ENCODE assay signal across 8 cellular contexts in genomic region chr6:19804362-19805145, GRCh38. TPM values are rescaled to one million over a fixed set of nuclear protein-coding genes. Genes with fewer than 3 reads are reported as not detected.
DNase-seq lines count a peak whose midpoint lies in the region; ATAC-seq and TF ChIP-seq lines count a peak whose summit lies in the region.

No MANE protein-coding gene starts in this region.

- CTCF ChIA-PET in activated CD8-positive, alpha-beta T cell treated with anti-CD3 and anti-CD28 coated beads for 36 hours (lab: Charles Lee): no interaction called here

- intact Hi-C loops in activated CD8-positive, alpha-beta T cell treated with anti-CD3 and anti-CD28 coated beads for 36 hours (cut with micrococcal nuclease): no loop called here

- H3K9me3 Mint-ChIP-seq in activated CD8-positive, alpha-beta T cell treated with anti-CD3 and anti-CD28 coated beads for 36 hours: no peaks in the 10 kb centered on the region
- H3K9me3 Mint-ChIP-seq in memory B cell: peaks cover 2% of the 10 kb centered on the region

- peak overlapping the region; percentile 59 for H3K4me3 Mint-ChIP-seq in activated CD8-positive, alpha-beta T cell treated with anti-CD3 and anti-CD28 coated beads for 36 hours
- peak overlapping the region; percentile 63 for H3K4me3 Mint-ChIP-seq in memory B cell

- peaks cover 34% of the 10 kb centered on the region for H3K27me3 Mint-ChIP-seq in activated CD8-positive, alpha-beta T cell treated with anti-CD3 and anti-CD28 coated beads for 36 hours
- no peaks in the 10 kb centered on the region for H3K27me3 Mint-ChIP-seq in memory B cell

- H3K36me3 Mint-ChIP-seq in activated CD8-positive, alpha-beta T cell treated with anti-CD3 and anti-CD28 coated beads for 36 hours (ENCODE audit: low read depth): no peaks in the 10 kb centered on the region
- H3K36me3 Mint-ChIP-seq in memory B cell: no peaks in the 10 kb centered on the region

- DNase-seq in AG20443 (ENCODE audit: low spot score) (peak; percentile 97), NCI-H345 (lab: John Stamatoyannopoulos, UW) (peak; percentile 95), epidermal melanocyte (ENCODE audit: insufficient read length, low spot score) (peak; percentile 21), memory B cell (ENCODE audit: low spot score in 2 of 2) (no peak)
- DNase-seq in activated CD8-positive, alpha-beta T cell treated with anti-CD3 and anti-CD28 coated beads for 36 hours: peak; percentile 84
- DNase-seq in stimulated activated CD8-positive, alpha-beta memory T cell treated with anti-CD3 and anti-CD28 coated beads, Interleukin-12 subunit alpha, Interleukin-12 subunit beta, amount 100 ng/mL, for 24 hours (ENCODE audit: extremely low read depth): peak; percentile 15

- peak; percentile 95 for ATAC-seq in GM19043 (IDR thresholded peaks at IDR 0.05; ENCODE audit: low read depth, unreplicated experiment)
- peak; percentile 96 for ATAC-seq in HG03280 (IDR thresholded peaks at IDR 0.05; ENCODE audit: unreplicated experiment)
- ATAC-seq in activated CD8-positive, alpha-beta T cell treated with anti-CD3 and anti-CD28 coated beads for 36 hours: peak; percentile 99
- ATAC-seq in memory B cell (ENCODE audit: low read depth): no peak

- H3K4me1 Mint-ChIP-seq in activated CD8-positive, alpha-beta T cell treated with anti-CD3 and anti-CD28 coated beads for 36 hours (ENCODE audit: low read depth): peaks cover 8% of the 10 kb centered on the region
- peaks cover 3% of the 10 kb centered on the region for H3K4me1 Mint-ChIP-seq in memory B cell

- POLR2A ChIA-PET in activated CD8-positive, alpha-beta T cell treated with anti-CD3 and anti-CD28 coated beads for 36 hours (lab: Charles Lee): no interaction called here

- TF ChIP-seq CTCF in activated CD8-positive, alpha-beta T cell treated with anti-CD3 and anti-CD28 coated beads for 36 hours (IDR thresholded peaks at IDR 0.05): no peak

- no peak overlapping the region for H3K27ac Mint-ChIP-seq in activated CD8-positive, alpha-beta T cell treated with anti-CD3 and anti-CD28 coated beads for 36 hours
- H3K27ac Mint-ChIP-seq in memory B cell: no peak overlapping the region

RNA-seq across cellular contexts. Expression of gene ID4, which starts 32.6 kb away (rescaled TPM):
- not detected for total RNA-seq in activated CD8-positive, alpha-beta T cell treated with anti-CD3 and anti-CD28 coated beads for 36 hours

Comparison
In these comparisons a context has a peak if more than half of its experiments do, and no peak if none do; other contexts are left out.
1. DNase-seq: peak in AG20443 (single experiment), NCI-H345 (single experiment), activated CD8-positive, alpha-beta T cell treated with anti-CD3 and anti-CD28 coated beads for 36 hours (single experiment), epidermal melanocyte (single experiment) and stimulated activated CD8-positive, alpha-beta memory T cell treated with anti-CD3 and anti-CD28 coated beads, Interleukin-12 subunit alpha, Interleukin-12 subunit beta, amount 100 ng/mL, for 24 hours (single experiment); none in memory B cell (0 of 2).